17 cellular contexts compared by ENCODE assay signal in genomic region chr6:12815884-12816600, GRCh38.
"Had no signal": no experiment of that assay in that cellular context is flagged by ENCODE, and none has a peak within 500 bp of the region (broad histone marks: within the 10 kb centered on the region; RNA-seq: fewer than 3 reads in every experiment).

No MANE protein-coding gene starts in this region.

- DNase-seq: activated CD4-positive, alpha-beta T cell treated with anti-CD3 and anti-CD28 coated beads, Interleukin-2, amount 50 U/mL, for 1 hour; activated CD4-positive, CD25-positive, alpha-beta regulatory T cell treated with anti-CD3 and anti-CD28 coated beads, Interleukin-2, amount 50 U/mL, for 72 hours; activated CD8-positive, alpha-beta memory T cell treated with anti-CD3 and anti-CD28 coated beads for 24 hours; activated CD8-positive, alpha-beta memory T cell treated with anti-CD3 and anti-CD28 coated beads, Interleukin-2, amount 50 U/mL, for 48 hours; activated effector memory CD4-positive, alpha-beta T cell treated with anti-CD3 and anti-CD28 coated beads, Interleukin-2, amount 50 U/mL, for 16 hours; activated naive CD4-positive, alpha-beta T cell treated with anti-CD3 and anti-CD28 coated beads, Interleukin-2, amount 50 U/mL, for 16 hours; activated T-cell treated with anti-CD3 and anti-CD28 coated beads, Interleukin-2, amount 50 U/mL, for 72 hours; effector memory CD4-positive, alpha-beta T cell; esophagus squamous epithelium; nephron progenitor cell; nucleus accumbens; sigmoid colon; spleen; stimulated activated CD4-positive, alpha-beta T cell treated with anti-CD3 and anti-CD28 coated beads, Interleukin-4, amount 100 ng/mL, for 4 hours had no signal

- H3K4me1 ChIP-seq: ascending aorta, esophagus squamous epithelium, sigmoid colon, spleen had no signal

- H3K4me3 ChIP-seq: ascending aorta, esophagus squamous epithelium, lung, sigmoid colon, spleen had no signal

- ATAC-seq: activated T-cell treated with anti-CD3 and anti-CD28 coated beads, Interleukin-2, amount 50 U/mL, for 72 hours; stimulated activated memory B cell treated with anti-CD40 and anti-IgM and Interleukin-4, amounts not matched to agents 10 μg/mL and 1 μg/mL and 100 μg/mL, for 72 hours had no signal

- H3K9me3 ChIP-seq: ascending aorta, esophagus squamous epithelium, sigmoid colon, spleen had no signal

- H3K36me3 ChIP-seq: ascending aorta, esophagus squamous epithelium, sigmoid colon, spleen had no signal

- H3K27me3 ChIP-seq: ascending aorta, sigmoid colon had no signal
